Comparison of ENCODE assay signal across 8 cellular contexts in the genomic region with DNA sequence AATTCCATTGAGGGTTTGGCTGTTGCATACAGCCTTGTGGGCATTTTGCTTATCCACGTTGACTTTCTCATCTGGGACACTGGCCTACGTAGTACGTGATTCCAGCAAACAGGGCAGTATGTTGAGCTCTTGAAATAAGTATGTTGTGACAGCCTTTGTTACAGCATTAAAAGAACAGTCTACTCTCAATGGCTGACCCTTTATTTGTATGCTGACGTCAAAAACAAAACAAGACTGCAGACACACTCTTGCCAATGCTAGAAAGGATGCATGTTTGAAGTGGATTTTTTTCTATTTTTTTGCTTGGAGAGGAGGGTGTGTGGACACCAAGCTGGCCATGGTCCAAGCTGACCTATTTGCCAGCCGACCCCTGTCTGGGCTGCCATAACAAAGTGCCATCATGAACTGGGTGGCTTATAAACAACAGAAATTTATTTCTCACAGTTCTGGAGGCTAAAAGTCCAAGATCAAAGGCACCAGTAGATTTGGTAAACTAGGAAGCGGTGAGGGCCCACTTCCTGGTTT. TPM values are rescaled to one million over a fixed set of nuclear protein-coding genes. Genes with fewer than 3 reads are reported as not detected.
DNase-seq lines count a peak whose midpoint lies in the region; ATAC-seq and TF ChIP-seq lines count a peak whose summit lies in the region.

No MANE protein-coding gene starts in this region.

- H3K27ac ChIP-seq in AG04450 (ENCODE audit: low read depth, low read length) (no peak overlapping the region), HUES64 (ENCODE audit: low read depth, low read length) (no peak overlapping the region)

- H3K36me3 ChIP-seq in HUES64 (ENCODE audit: insufficient read depth, low read length) = peaks cover 27% of the 10 kb centered on the region

- peak overlapping the region; percentile 91 for H3K4me3 ChIP-seq in AG04450 (ENCODE audit: low read depth, low read length)
- peak overlapping the region; percentile 97 for H3K4me3 ChIP-seq in HUES64 (ENCODE audit: low read length)

- BruUV-seq in MCF 10A (replicated peaks; lab: Mats Ljungman, UMichigan) = no TSS peak

- H3K4me1 Mint-ChIP-seq in MCF 10A (ENCODE audit: insufficient read depth, unreplicated experiment) (peaks cover 7% of the 10 kb centered on the region), naive B cell (peaks cover 25 to 33% (median 32%) of the 10 kb centered on the region in 3 donors)

- H3K9me3 ChIP-seq in AG04450 (ENCODE audit: control insufficient read depth, insufficient read depth, low read length) = peaks cover 4% of the 10 kb centered on the region; the same call in 1 of the 2 replicates
- no peaks in the 10 kb centered on the region for H3K9me3 ChIP-seq in HUES64 (ENCODE audit: insufficient read depth, low read depth, low read length)

- 84% methylated on average over 6 of the region's 6 CpGs for WGBS in HUES64

- peak overlapping the region; percentile 77 for H3K4me3 Mint-ChIP-seq in MCF 10A (ENCODE audit: unreplicated experiment)
- peak overlapping the region; percentile 84 to 91 (median 90) for H3K4me3 Mint-ChIP-seq in naive B cell

- H3K9me3 Mint-ChIP-seq in MCF 10A (ENCODE audit: unreplicated experiment) = no peaks in the 10 kb centered on the region
- H3K9me3 Mint-ChIP-seq in naive B cell = peaks cover 0 to 1% (median 0%) of the 10 kb centered on the region in 7 donors

- peaks cover 12% of the 10 kb centered on the region for H3K27me3 Mint-ChIP-seq in MCF 10A (ENCODE audit: insufficient read depth, unreplicated experiment)
- H3K27me3 Mint-ChIP-seq in naive B cell = peaks cover 9 to 18% (median 16%) of the 10 kb centered on the region in 3 donors

- CTCF ChIA-PET in AG04450 (lab: Charles Lee) = interaction anchor here (0.6 to 3.6 kb wide), 18 partner anchors 8 to 782 kb away, joined by 3 to 99 read pairs (median 4); a partner anchor contains a TSS
- CTCF ChIA-PET in MCF 10A (lab: Yijun Ruan, JAX) = interaction anchor here (0.5 to 8.2 kb wide), 25 partner anchors 8 to 1224 kb away, joined by 3 to 152 read pairs (median 4); a partner anchor contains a TSS

- no peak for DNase-seq in AG04450 (ENCODE audit: low read depth, low spot score)
- DNase-seq in MCF 10A (ENCODE audit: unreplicated experiment) = no peak
- no peak for DNase-seq in naive B cell
- DNase-seq in iPS-NIHi11 (ENCODE audit: low spot score) = no peak
- DNase-seq in NCI-H524 (lab: John Stamatoyannopoulos, UW) = no peak
- DNase-seq in stimulated activated CD8-positive, alpha-beta memory T cell treated with anti-CD3 and anti-CD28 coated beads, Interleukin-4, amount 100 ng/mL, for 48 hours = no peak
- no peak for DNase-seq in germinal center (ENCODE audit: low spot score)

- H3K27ac Mint-ChIP-seq in MCF 10A (ENCODE audit: low read depth, unreplicated experiment) (peak overlapping the region; percentile 87), naive B cell (peak overlapping the region in 5 of 6 donors; percentile 47 to 88 (median 67))

- no peak for TF ChIP-seq CTCF in AG04450 (IDR thresholded peaks at IDR 0.05; ENCODE audit: low read depth, low read length)
- no peak for TF ChIP-seq CTCF in MCF 10A (IDR thresholded peaks at IDR 0.05; ENCODE audit: unreplicated experiment)

- H3K27me3 ChIP-seq in AG04450 (ENCODE audit: control insufficient read depth, insufficient read depth, low read length) (no peaks in the 10 kb centered on the region), HUES64 (ENCODE audit: insufficient read depth, low read length) (no peaks in the 10 kb centered on the region)

- POLR2A ChIA-PET in AG04450 (lab: Yijun Ruan, JAX) (interaction anchor here (0.6 to 2.8 kb wide), 8 partner anchors 9 to 93 kb away, joined by 3 to 36 read pairs (median 6); a partner anchor contains a TSS), MCF 10A (lab: Yijun Ruan, JAX) (interaction anchor here (0.7 to 8.2 kb wide), 21 partner anchors 8 to 515 kb away, joined by 3 to 271 read pairs (median 5); a partner anchor contains a TSS)

- ATAC-seq in naive B cell (ENCODE audit: low read depth in 2 of 2) = no peak

- H3K4me1 ChIP-seq in HUES64 (ENCODE audit: insufficient read depth, low read length) = peaks cover 13% of the 10 kb centered on the region

- no peak overlapping the region for H3K9ac ChIP-seq in HUES64 (ENCODE audit: low read depth, low read length)

- peaks cover 27% of the 10 kb centered on the region for H3K36me3 Mint-ChIP-seq in MCF 10A (ENCODE audit: insufficient read depth, unreplicated experiment)
- peaks cover 17 to 19% of the 10 kb centered on the region in 2 donors for H3K36me3 Mint-ChIP-seq in naive B cell

- intact Hi-C loops in MCF 10A (cut with micrococcal nuclease) = loop anchor here (1.0 to 2.0 kb wide), 2 partner anchors 11 to 27 kb away; a partner anchor contains a TSS

RNA-seq across cellular contexts. Expression of a gene that starts 10.8 kb away (rescaled TPM):
- polyA plus RNA-seq in AG04450 (2011; rRNA removed) (14.4 and 18.5 TPM in 2 replicates), naive B cell (ENCODE audit: low read depth in 6 of 6) (10 to 100 TPM; 25.8 to 100.0 (median 56.5) TPM)
- 8.2 and 10.6 TPM in 2 replicates for polyA minus RNA-seq in AG04450 (2011; rRNA and poly(A)+ RNA removed)
- 107 TPM for polyA plus RNA-seq in HUES64 (2013, experiment 1 of 2)
- polyA plus RNA-seq in HUES64 (2013, experiment 2 of 2) = 105 TPM
- 83.6 and 133 TPM in 2 replicates for total RNA-seq in MCF 10A (2022)

RNA-seq across cellular contexts. Expression of a gene that starts 26.7 kb away (rescaled TPM):
- polyA plus RNA-seq in AG04450 (2011; rRNA removed) = 24.1 and 30.1 TPM in 2 replicates
- polyA minus RNA-seq in AG04450 (2011; rRNA and poly(A)+ RNA removed) = 32.5 and 43.0 TPM in 2 replicates
- 19.0 TPM for polyA plus RNA-seq in HUES64 (2013, experiment 1 of 2)
- polyA plus RNA-seq in HUES64 (2013, experiment 2 of 2) = 18.3 TPM
- 33.8 and 37.3 TPM in 2 replicates for total RNA-seq in MCF 10A (2022)
- polyA plus RNA-seq in naive B cell (ENCODE audit: low read depth in 6 of 6) = 10 to 100 TPM in 5 of 6 donors, 1 to 10 TPM in 1; 6.3 to 17.4 (median 11.8) TPM
